ENCODE assay signal across 8 cellular contexts in genomic region chr16:71461686-71462648, GRCh38. TPM values are rescaled to one million over a fixed set of nuclear protein-coding genes. Genes with fewer than 3 reads are reported as not detected.
A peak's percentile ranks its signal among the peaks of the same experiment; 100 is the strongest.
DNase-seq lines count a peak whose midpoint lies in the region; ATAC-seq, FAIRE-seq and TF ChIP-seq lines count a peak whose summit lies in the region.

ZNF23 (minus strand) TSS chr16:71462247; CDS start chr16:71456796, 5,451 bp downstream.

- H3K4me3 ChIP-seq in kidney (ENCODE audit: low read length in 2 of 2), result peak within 1 kb of the TSS; percentile 99

- peak; percentile 82 for DNase-seq in ACHN
- peak; percentile 82 for DNase-seq in NCI-H2227 (lab: John Stamatoyannopoulos, UW; ENCODE audit: unreplicated experiment)
- peak; percentile 84 for DNase-seq in activated CD4-positive, CD25-positive, alpha-beta regulatory T cell treated with anti-CD3 and anti-CD28 coated beads, Interleukin-2, amount 50 U/mL, for 72 hours
- peak; percentile 82 for DNase-seq in cerebellar cortex (ENCODE audit: low spot score)
- peak; percentile 96 for DNase-seq in kidney
- DNase-seq in stimulated activated CD4-positive, alpha-beta T cell treated with anti-CD3 and anti-CD28 coated beads, Interleukin-15, amount 100 ng/mL, for 1 hour (ENCODE audit: low read depth in 1 of 2, low spot score in 1 of 2), result peak; percentile 50 to 69

- no peaks in the 10 kb centered on the region for H3K36me3 ChIP-seq in kidney (ENCODE audit: control insufficient read depth in 1 of 2, insufficient read depth in 2 of 2, low read length in 2 of 2)

- FAIRE-seq in kidney (lab: Jason Lieb, UNC), result no peak

- H3K9me3 ChIP-seq in kidney (ENCODE audit: control insufficient read depth in 1 of 2, low read length in 2 of 2), result no peaks in the 10 kb centered on the region

- TF ChIP-seq CTCF in kidney (IDR thresholded peaks at IDR 0.05; ENCODE audit: borderline replicate concordance, extremely low read depth, insufficient read depth), result peak; percentile 21

- H3K27ac ChIP-seq in kidney (ENCODE audit: low read depth in 2 of 2, low read length in 2 of 2), result peak within 1 kb of the TSS; percentile 80

- ATAC-seq in GM18519 (IDR thresholded peaks at IDR 0.05; ENCODE audit: low FRiP score, unreplicated experiment) (peak; percentile 82), HG03045 (IDR thresholded peaks at IDR 0.05; ENCODE audit: unreplicated experiment) (peak; percentile 99)

- peak within 1 kb of the TSS; percentile 96 to 99 for H3K9ac ChIP-seq in kidney (ENCODE audit: low read length in 2 of 2)

- intact Hi-C loops in kidney (cut with DNase I), result no loop called here

- in situ Hi-C loops in ACHN (cut with HindIII; ENCODE audit: low pct_ligation_motif_present, low pct_unique_long_range_greater_than_20kb, low sequenced_read_pairs), result no loop called here

- peaks cover 4% of the 10 kb centered on the region in 2 donors for H3K4me1 ChIP-seq in kidney (ENCODE audit: control insufficient read depth in 1 of 2, insufficient read depth in 1 of 2, low read depth in 1 of 2, low read length in 2 of 2)

RNA-seq across cellular contexts. Expression of gene ZNF23, which starts in this region (rescaled TPM):
- 9.9 TPM for total RNA-seq in kidney
- 7.3 TPM for polyA plus RNA-seq in kidney (ENCODE audit: insufficient read depth, low read depth, low replicate concordance)

Comparison
In these comparisons a context has a peak if more than half of its experiments do, and no peak if none do; other contexts are left out.
1. Peak in every context shown above with its lines: DNase-seq, ATAC-seq, H3K4me3 ChIP-seq and H3K27ac ChIP-seq.